Comparison of ENCODE assay signal across 8 cellular contexts in genomic region chr19:45640849-45641273, GRCh38. TPM values are rescaled to one million over a fixed set of nuclear protein-coding genes. Genes with fewer than 3 reads are reported as not detected.
DNase-seq lines count a peak whose midpoint lies in the region; ATAC-seq and TF ChIP-seq lines count a peak whose summit lies in the region.

No MANE protein-coding gene starts in this region.

- no peak for ATAC-seq in IMR-90 (ENCODE audit: low read depth)
- ATAC-seq in GM21528 (IDR thresholded peaks at IDR 0.05; ENCODE audit: low FRiP score, unreplicated experiment) = no peak
- ATAC-seq in HG03095 (IDR thresholded peaks at IDR 0.05; ENCODE audit: unreplicated experiment) = no peak

- H3K79me1 ChIP-seq in IMR-90 (ENCODE audit: low read depth in 1 of 2, low read length in 2 of 2) = peaks cover 14 to 35% of the 10 kb centered on the region in 2 experiments

- TF ChIP-seq CTCF in IMR-90 (conservative IDR thresholded peaks at IDR 0.05; ENCODE audit: low read depth, low read length) (no peak), GM20000 (IDR thresholded peaks at IDR 0.05; ENCODE audit: extremely low read depth, missing control alignments) (no peak)

- H3K4me2 ChIP-seq in IMR-90 (ENCODE audit: low read depth, low read length) = no peak overlapping the region

- H2BK5ac ChIP-seq in IMR-90 (ENCODE audit: low read depth, low read length, poor library complexity, severe bottlenecking) = no peak overlapping the region

- H2AFZ ChIP-seq in IMR-90 (replicated peaks; ENCODE audit: low read length, poor library complexity) = peak overlapping the region; percentile 97

- BruUV-seq in IMR-90 (replicated peaks; lab: Mats Ljungman, UMichigan) = no TSS peak

- H4K20me1 ChIP-seq in IMR-90 (ENCODE audit: insufficient read depth, low read length) = peaks cover 3% of the 10 kb centered on the region; the same call in 1 of the 2 replicates

- POLR2A ChIA-PET in IMR-90 (lab: Charles Lee; ENCODE audit: unreplicated experiment) = no interaction called here

- peak overlapping the region; percentile 87 for H2AK9ac ChIP-seq in IMR-90 (replicated peaks; ENCODE audit: low read depth, low read length, poor library complexity)

- CTCF ChIA-PET in IMR-90 (lab: Yijun Ruan, JAX) = interaction anchor here (1.6 to 2.5 kb wide), 2 partner anchors 26 to 34 kb away, joined by 8 to 10 read pairs; no protein-coding TSS in a partner anchor

- 0 out of 2 replicates have a peak overlapping the region, but pooled peaks have one; percentile 75 for H2BK120ac ChIP-seq in IMR-90 (ENCODE audit: low read depth, low read length)

- no peak overlapping the region for H3K56ac ChIP-seq in IMR-90 (ENCODE audit: extremely low read depth, insufficient read depth, low read length)

- H3K4me3 ChIP-seq in IMR-90 (ENCODE audit: insufficient read depth, low read depth, low read length) (no peak overlapping the region), iPS DF 6.9 (ENCODE audit: low read length) (peak overlapping the region; percentile 11; the same call in 1 of the 2 replicates)

- no peak overlapping the region for H3K9ac ChIP-seq in IMR-90 (ENCODE audit: low read depth, low read length)

- no peak for TF ChIP-seq POLR2A in IMR-90 (IDR thresholded peaks at IDR 0.05; ENCODE audit: low read depth, low read length)

- TF ChIP-seq RAD21 in IMR-90 (IDR thresholded peaks at IDR 0.05; ENCODE audit: low read length) = no peak

- dilution Hi-C loops in IMR-90 (cut with HindIII; ENCODE audit: low sequenced_read_pairs, unreplicated experiment) = no loop called here

- intact Hi-C loops in IMR-90 (cut with micrococcal nuclease) = loop anchor here (5.0 kb wide), 2 partner anchors 134 to 214 kb away; partner anchors contain the start of gene VASP

- peaks cover 18% of the 10 kb centered on the region for H3K4me1 ChIP-seq in IMR-90 (ENCODE audit: control insufficient read depth, insufficient read depth, low read length)
- H3K4me1 ChIP-seq in iPS DF 6.9 (ENCODE audit: control insufficient read depth, insufficient read depth, low read length) = peaks cover 7% of the 10 kb centered on the region; the same call in 1 of the 2 replicates

- no peak overlapping the region for H2BK20ac ChIP-seq in IMR-90 (ENCODE audit: low read depth, low read length)

- H3K27ac ChIP-seq in IMR-90 (ENCODE audit: insufficient read depth, low read length) = no peak overlapping the region
- H3K27ac ChIP-seq in iPS DF 6.9 (ENCODE audit: low read length) = no peak overlapping the region

- H3K23ac ChIP-seq in IMR-90 (ENCODE audit: low read depth, low read length) = no peak overlapping the region

- DNase-seq in IMR-90 = no peak
- peak; percentile 61 for DNase-seq in activated T-cell treated with anti-CD3 and anti-CD28 coated beads for 48 hours (ENCODE audit: low read depth)
- DNase-seq in iPS DF 6.9 (ENCODE audit: low read depth, low spot score) = no peak
- peak; percentile 22 for DNase-seq in stimulated activated CD8-positive, alpha-beta memory T cell treated with anti-CD3 and anti-CD28 coated beads, Interleukin-4, amount 100 ng/mL, for 24 hours (ENCODE audit: low read depth)
- DNase-seq in putamen (ENCODE audit: low spot score) = no peak
- no peak for DNase-seq in GM20000 (ENCODE audit: low spot score)

- H2BK15ac ChIP-seq in IMR-90 (ENCODE audit: low read depth, low read length) = peak overlapping the region; percentile 20; the same call in 1 of the 3 replicates

- H4K8ac ChIP-seq in IMR-90 (ENCODE audit: low read depth in 2 of 2, low read length in 2 of 2) = no peak overlapping the region; a peak in 1 of 4 replicates

- H3K14ac ChIP-seq in IMR-90 (replicated peaks; ENCODE audit: low read depth, low read length) = no peak overlapping the region

- H2AK5ac ChIP-seq in IMR-90 (ENCODE audit: low read depth, low read length) = peak overlapping the region; percentile 57

- H3K36me3 ChIP-seq in IMR-90 (ENCODE audit: control insufficient read depth, insufficient read depth, low read length) = no peaks in the 10 kb centered on the region
- no peaks in the 10 kb centered on the region for H3K36me3 ChIP-seq in iPS DF 6.9 (ENCODE audit: control insufficient read depth, insufficient read depth, low read length)

- no peaks in the 10 kb centered on the region for H3K9me1 ChIP-seq in IMR-90 (ENCODE audit: insufficient read depth, low read length)

- H3K27me3 ChIP-seq in IMR-90 (ENCODE audit: control insufficient read depth, insufficient read depth, low read length) (no peaks in the 10 kb centered on the region), iPS DF 6.9 (ENCODE audit: control insufficient read depth, insufficient read depth, low read length) (no peaks in the 10 kb centered on the region)

- H3K18ac ChIP-seq in IMR-90 (ENCODE audit: low read depth, low read length) = no peak overlapping the region

- H3K4ac ChIP-seq in IMR-90 (ENCODE audit: low read depth, low read length) = no peak overlapping the region; the same call in 1 of the 2 replicates

- no peak overlapping the region for H4K91ac ChIP-seq in IMR-90 (ENCODE audit: insufficient read depth, low read depth, low read length)

- WGBS in IMR-90 (ENCODE audit: extremely low coverage in 2 of 2, insufficient read length in 1 of 2), 2 experiments = 73% methylated on average over 14 of the region's 17 CpGs; no CpG with 5 or more reads in 1 of the 2 experiments
- no CpG with 5 or more reads among the region's 17 CpGs for WGBS in iPS DF 6.9 (ENCODE audit: insufficient coverage, insufficient read length)

- H3K9me3 ChIP-seq in IMR-90 (ENCODE audit: control insufficient read depth, insufficient read depth, low read length) (no peaks in the 10 kb centered on the region), iPS DF 6.9 (ENCODE audit: control insufficient read depth, insufficient read depth, low read length) (no peaks in the 10 kb centered on the region)

- in situ Hi-C loops in IMR-90 (cut with MboI; ENCODE audit: low sequenced_read_pairs) = loop anchor here (10.0 kb wide), 1 partner anchor 116 kb away; no protein-coding TSS in a partner anchor

- H4K5ac ChIP-seq in IMR-90 (ENCODE audit: low read depth, low read length) = no peak overlapping the region

TF ChIP-seq in IMR-90, 13 proteins besides CTCF, POLR2A, EP300 and RAD21:
- no peak for TF ChIP-seq MAZ (IDR thresholded peaks at IDR 0.05; ENCODE audit: borderline replicate concordance, low read depth, low read length)
- TF ChIP-seq MXI1 (IDR thresholded peaks at IDR 0.05; ENCODE audit: borderline replicate concordance, low read depth, low read length) = no peak
- no peak for TF ChIP-seq MAFK (IDR thresholded peaks at IDR 0.05; ENCODE audit: low read depth, low read length)
- TF ChIP-seq RCOR1 (IDR thresholded peaks at IDR 0.05; ENCODE audit: insufficient replicate concordance, low read length) = no peak
- TF ChIP-seq CEBPB (IDR thresholded peaks at IDR 0.05; ENCODE audit: low read depth, low read length) = no peak
- TF ChIP-seq USF2 (IDR thresholded peaks at IDR 0.05; ENCODE audit: low read depth, low read length) = no peak
- no peak for TF ChIP-seq NFE2L2 (IDR thresholded peaks at IDR 0.05; ENCODE audit: low read depth, low read length)
- no peak for TF ChIP-seq CHD1 (IDR thresholded peaks at IDR 0.05; ENCODE audit: low read depth, low read length)
- TF ChIP-seq ELK1 (IDR thresholded peaks at IDR 0.05; ENCODE audit: borderline replicate concordance, low read depth, low read length) = no peak
- no peak for TF ChIP-seq FOS (IDR thresholded peaks at IDR 0.05; ENCODE audit: low read depth, low read length)
- no peak for TF ChIP-seq RFX5 (IDR thresholded peaks at IDR 0.05; ENCODE audit: low read depth, low read length)
- no peak for TF ChIP-seq BHLHE40 (IDR thresholded peaks at IDR 0.05; ENCODE audit: low read depth, low read length)
- no peak for TF ChIP-seq SMC3 (IDR thresholded peaks at IDR 0.05; ENCODE audit: low read depth, low read length)

RNA-seq across cellular contexts. Expression of gene EML2, which starts 1.7 kb away (rescaled TPM):
- total RNA-seq in IMR-90 (2012; rRNA removed) = 11.1 and 11.8 TPM in 2 replicates
- polyA plus RNA-seq in IMR-90 (2012; rRNA removed) = 25.3 and 26.0 TPM in 2 replicates
- 16.1 and 17.7 TPM in 2 replicates for polyA plus RNA-seq in IMR-90 (2012; cell fraction: cytosol; rRNA removed)
- polyA plus RNA-seq in IMR-90 (2012; cell fraction: nucleus; rRNA removed; ENCODE audit: low replicate concordance) = 126 and 168 TPM in 2 replicates

RNA-seq across cellular contexts. Expression of gene GIPR, which starts 27.2 kb away (rescaled TPM):
- 0.18 and 0.28 TPM in 2 replicates for total RNA-seq in IMR-90 (2012; rRNA removed)
- polyA plus RNA-seq in IMR-90 (2012; rRNA removed) = 0.63 and 1.2 TPM in 2 replicates
- polyA plus RNA-seq in IMR-90 (2012; cell fraction: cytosol; rRNA removed) = 0.35 and 0.55 TPM in 2 replicates
- 13.9 and 14.7 TPM in 2 replicates for polyA plus RNA-seq in IMR-90 (2012; cell fraction: nucleus; rRNA removed; ENCODE audit: low replicate concordance)

RNA-seq across cellular contexts. Expression of gene GPR4, which starts 38.8 kb away (rescaled TPM):
- not detected in 2 replicates for total RNA-seq in IMR-90 (2012; rRNA removed)
- 0.02 and 0.04 TPM in 2 replicates for polyA plus RNA-seq in IMR-90 (2012; rRNA removed)
- polyA plus RNA-seq in IMR-90 (2012; cell fraction: cytosol; rRNA removed) = 0.02 and 0.07 TPM in 2 replicates
- polyA plus RNA-seq in IMR-90 (2012; cell fraction: nucleus; rRNA removed; ENCODE audit: low replicate concordance) = 0.16 and 0.17 TPM in 2 replicates

RNA-seq across cellular contexts. Expression of gene SNRPD2, which starts 50.9 kb away (rescaled TPM):
- 877 and 974 TPM in 2 replicates for total RNA-seq in IMR-90 (2012; rRNA removed)
- 587 and 623 TPM in 2 replicates for polyA plus RNA-seq in IMR-90 (2012; rRNA removed)
- polyA plus RNA-seq in IMR-90 (2012; cell fraction: cytosol; rRNA removed) = 388 and 831 TPM in 2 replicates
- polyA plus RNA-seq in IMR-90 (2012; cell fraction: nucleus; rRNA removed; ENCODE audit: low replicate concordance) = 88.5 and 316 TPM in 2 replicates

RNA-seq across cellular contexts. Expression of gene QPCTL, which starts 51.6 kb away (rescaled TPM):
- 6.6 and 7.8 TPM in 2 replicates for total RNA-seq in IMR-90 (2012; rRNA removed)
- polyA plus RNA-seq in IMR-90 (2012; rRNA removed) = 11.5 and 12.1 TPM in 2 replicates
- 7.4 and 10.5 TPM in 2 replicates for polyA plus RNA-seq in IMR-90 (2012; cell fraction: cytosol; rRNA removed)
- 14.3 and 20.0 TPM in 2 replicates for polyA plus RNA-seq in IMR-90 (2012; cell fraction: nucleus; rRNA removed; ENCODE audit: low replicate concordance)

Comparison
In these comparisons a context has a peak if more than half of its experiments do, and no peak if none do; other contexts are left out.
1. DNase-seq: peak in activated T-cell treated with anti-CD3 and anti-CD28 coated beads for 48 hours (single experiment) and stimulated activated CD8-positive, alpha-beta memory T cell treated with anti-CD3 and anti-CD28 coated beads, Interleukin-4, amount 100 ng/mL, for 24 hours (single experiment); none in IMR-90 (single experiment), iPS DF 6.9 (single experiment), putamen (single experiment) and GM20000 (single experiment).